8 cellular contexts compared by ENCODE assay signal in genomic region chr5:151081426-151082273, GRCh38. TPM values are rescaled to one million over a fixed set of nuclear protein-coding genes. Genes with fewer than 3 reads are reported as not detected.
DNase-seq lines count a peak whose midpoint lies in the region; ATAC-seq and TF ChIP-seq lines count a peak whose summit lies in the region.

No MANE protein-coding gene starts in this region.

- intact Hi-C loops in mucosa of descending colon (cut with DNase I, micrococcal nuclease), result no loop called here

- peaks cover 4% of the 10 kb centered on the region for H3K36me3 Mint-ChIP-seq in chondrocyte (ENCODE audit: low read depth)

- H3K27ac Mint-ChIP-seq in chondrocyte (ENCODE audit: unreplicated experiment), result peak overlapping the region; percentile 96

- H3K4me1 ChIP-seq in mucosa of descending colon (ENCODE audit: low read depth), result peaks cover 64% of the 10 kb centered on the region

- no peaks in the 10 kb centered on the region for H3K9me3 Mint-ChIP-seq in chondrocyte (ENCODE audit: low read depth)

- peak overlapping the region; percentile 82 for H3K4me3 Mint-ChIP-seq in chondrocyte (ENCODE audit: unreplicated experiment)

- TF ChIP-seq CTCF in GM12865 (IDR thresholded peaks at IDR 0.05; ENCODE audit: insufficient read depth, low read depth, low read length, missing control alignments) (no peak), chondrocyte (IDR thresholded peaks at IDR 0.05) (no peak), mucosa of descending colon (IDR thresholded peaks at IDR 0.05) (no peak)

- no peaks in the 10 kb centered on the region for H3K36me3 ChIP-seq in mucosa of descending colon (ENCODE audit: low read depth)

- H3K4me3 ChIP-seq in GM12865 (ENCODE audit: low read depth, low read length) (peak overlapping the region; percentile 92), mucosa of descending colon (peak overlapping the region; percentile 97)

- peaks cover 49% of the 10 kb centered on the region for H3K4me1 Mint-ChIP-seq in chondrocyte (ENCODE audit: low read depth)

- H3K9me3 ChIP-seq in mucosa of descending colon, result no peaks in the 10 kb centered on the region

- no peaks in the 10 kb centered on the region for H3K27me3 Mint-ChIP-seq in chondrocyte (ENCODE audit: low read depth)

- ATAC-seq in mucosa of descending colon (no peak), HG03354 (IDR thresholded peaks at IDR 0.05; ENCODE audit: poor library complexity, severe bottlenecking, unreplicated experiment) (no peak), HG03469 (IDR thresholded peaks at IDR 0.05; ENCODE audit: unreplicated experiment) (no peak)

- DNase-seq in GM12865 (ENCODE audit: low read depth) (no peak), NOMO-1 (lab: John Stamatoyannopoulos, UW; ENCODE audit: unreplicated experiment in 2 of 2) (peak; percentile 51 to 67), chondrocyte (ENCODE audit: low spot score) (no peak), mucosa of descending colon (no peak), putamen (ENCODE audit: low spot score) (no peak), C1 segment of cervical spinal cord (lab: John Stamatoyannopoulos, UW) (no peak)

RNA-seq across cellular contexts. Expression of gene TNIP1, which starts 0.8 kb away (rescaled TPM):
- total RNA-seq in chondrocyte (47.2 to 75.6 TPM (median 74.0 TPM) in 3 replicates), mucosa of descending colon (100 to 1,000 TPM; 140 to 218 (median 156) TPM)

Comparison
In these comparisons a context has a peak if more than half of its experiments do, and no peak if none do; other contexts are left out.
1. DNase-seq: peak in NOMO-1 (2 of 2); none in GM12865 (single experiment), chondrocyte (single experiment), mucosa of descending colon (0 of 3), putamen (single experiment) and C1 segment of cervical spinal cord (0 of 14).